ENCODE assay signal across 1 cellular context in the genomic region with DNA sequence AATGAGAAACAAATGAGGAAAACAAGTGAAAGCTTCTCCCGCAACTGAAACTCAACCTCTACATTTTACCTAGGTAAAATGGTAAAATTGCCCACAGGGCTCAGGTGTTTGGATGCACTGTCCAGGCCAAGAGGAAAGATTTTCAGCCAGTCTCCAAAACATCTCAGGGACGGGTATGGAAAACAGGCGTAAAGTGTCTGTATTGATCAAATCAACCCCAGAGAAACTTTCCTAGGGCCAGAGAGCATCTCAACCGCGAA.
TF ChIP-seq lines count a peak whose summit lies in the region.

No MANE protein-coding gene starts in this region.

TF ChIP-seq in HepG2, 621 proteins besides CTCF, POLR2A, EP300 and RAD21 (continues in another document):
- TF ChIP-seq, protein P1, sequence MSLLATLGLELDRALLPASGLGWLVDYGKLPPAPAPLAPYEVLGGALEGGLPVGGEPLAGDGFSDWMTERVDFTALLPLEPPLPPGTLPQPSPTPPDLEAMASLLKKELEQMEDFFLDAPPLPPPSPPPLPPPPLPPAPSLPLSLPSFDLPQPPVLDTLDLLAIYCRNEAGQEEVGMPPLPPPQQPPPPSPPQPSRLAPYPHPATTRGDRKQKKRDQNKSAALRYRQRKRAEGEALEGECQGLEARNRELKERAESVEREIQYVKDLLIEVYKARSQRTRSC (CRISPR knock-in tag; IDR thresholded peaks at IDR 0.05; ENCODE audit: low read depth) = 0 out of 2 replicates have a peak, but pooled peaks have one; percentile 20
- no peak for TF ChIP-seq SETDB1 (CRISPR knock-in tag; IDR thresholded peaks at IDR 0.05; ENCODE audit: borderline replicate concordance)
- TF ChIP-seq ZNF570 (CRISPR knock-in tag; IDR thresholded peaks at IDR 0.05; ENCODE audit: borderline replicate concordance) = peak; percentile 36; the same call in 1 of the 2 replicates
- no peak for TF ChIP-seq SUZ12 (IDR thresholded peaks at IDR 0.05; ENCODE audit: low read depth, low read length)
- 0 out of 2 replicates have a peak, but pooled peaks have one; percentile 12 for TF ChIP-seq ZMAT3 (CRISPR knock-in tag; conservative IDR thresholded peaks at IDR 0.05)
- 0 out of 2 replicates have a peak, but pooled peaks have one; percentile 3 for TF ChIP-seq ZNF563 (CRISPR knock-in tag; IDR thresholded peaks at IDR 0.05)
- TF ChIP-seq ZNF547 (CRISPR knock-in tag; IDR thresholded peaks at IDR 0.05) = no peak
- TF ChIP-seq ZNF746 (CRISPR knock-in tag; IDR thresholded peaks at IDR 0.05) = 0 out of 2 replicates have a peak, but pooled peaks have one; percentile 25
- no peak for TF ChIP-seq REPIN1 (CRISPR knock-in tag; IDR thresholded peaks at IDR 0.05; ENCODE audit: borderline replicate concordance, low read depth)
- TF ChIP-seq PAX8 (CRISPR knock-in tag; IDR thresholded peaks at IDR 0.05; ENCODE audit: borderline replicate concordance) = no peak
- TF ChIP-seq ZNF556 (CRISPR knock-in tag; IDR thresholded peaks at IDR 0.05; ENCODE audit: borderline replicate concordance) = 0 out of 2 replicates have a peak, but pooled peaks have one; percentile 65
- TF ChIP-seq DNMT3B (CRISPR knock-in tag; conservative IDR thresholded peaks at IDR 0.05) = no peak
- no peak for TF ChIP-seq ZNF720 (CRISPR knock-in tag; IDR thresholded peaks at IDR 0.05)
- 0 out of 2 replicates have a peak, but pooled peaks have one; percentile 8 for TF ChIP-seq ZNF3 (CRISPR knock-in tag; IDR thresholded peaks at IDR 0.05)
- 0 out of 2 replicates have a peak, but pooled peaks have one; percentile 24 for TF ChIP-seq KDM5B (CRISPR knock-in tag; IDR thresholded peaks at IDR 0.05; ENCODE audit: borderline replicate concordance)
- TF ChIP-seq ELF4 (CRISPR knock-in tag; IDR thresholded peaks at IDR 0.05; ENCODE audit: borderline replicate concordance) = no peak
- TF ChIP-seq, protein P2, sequence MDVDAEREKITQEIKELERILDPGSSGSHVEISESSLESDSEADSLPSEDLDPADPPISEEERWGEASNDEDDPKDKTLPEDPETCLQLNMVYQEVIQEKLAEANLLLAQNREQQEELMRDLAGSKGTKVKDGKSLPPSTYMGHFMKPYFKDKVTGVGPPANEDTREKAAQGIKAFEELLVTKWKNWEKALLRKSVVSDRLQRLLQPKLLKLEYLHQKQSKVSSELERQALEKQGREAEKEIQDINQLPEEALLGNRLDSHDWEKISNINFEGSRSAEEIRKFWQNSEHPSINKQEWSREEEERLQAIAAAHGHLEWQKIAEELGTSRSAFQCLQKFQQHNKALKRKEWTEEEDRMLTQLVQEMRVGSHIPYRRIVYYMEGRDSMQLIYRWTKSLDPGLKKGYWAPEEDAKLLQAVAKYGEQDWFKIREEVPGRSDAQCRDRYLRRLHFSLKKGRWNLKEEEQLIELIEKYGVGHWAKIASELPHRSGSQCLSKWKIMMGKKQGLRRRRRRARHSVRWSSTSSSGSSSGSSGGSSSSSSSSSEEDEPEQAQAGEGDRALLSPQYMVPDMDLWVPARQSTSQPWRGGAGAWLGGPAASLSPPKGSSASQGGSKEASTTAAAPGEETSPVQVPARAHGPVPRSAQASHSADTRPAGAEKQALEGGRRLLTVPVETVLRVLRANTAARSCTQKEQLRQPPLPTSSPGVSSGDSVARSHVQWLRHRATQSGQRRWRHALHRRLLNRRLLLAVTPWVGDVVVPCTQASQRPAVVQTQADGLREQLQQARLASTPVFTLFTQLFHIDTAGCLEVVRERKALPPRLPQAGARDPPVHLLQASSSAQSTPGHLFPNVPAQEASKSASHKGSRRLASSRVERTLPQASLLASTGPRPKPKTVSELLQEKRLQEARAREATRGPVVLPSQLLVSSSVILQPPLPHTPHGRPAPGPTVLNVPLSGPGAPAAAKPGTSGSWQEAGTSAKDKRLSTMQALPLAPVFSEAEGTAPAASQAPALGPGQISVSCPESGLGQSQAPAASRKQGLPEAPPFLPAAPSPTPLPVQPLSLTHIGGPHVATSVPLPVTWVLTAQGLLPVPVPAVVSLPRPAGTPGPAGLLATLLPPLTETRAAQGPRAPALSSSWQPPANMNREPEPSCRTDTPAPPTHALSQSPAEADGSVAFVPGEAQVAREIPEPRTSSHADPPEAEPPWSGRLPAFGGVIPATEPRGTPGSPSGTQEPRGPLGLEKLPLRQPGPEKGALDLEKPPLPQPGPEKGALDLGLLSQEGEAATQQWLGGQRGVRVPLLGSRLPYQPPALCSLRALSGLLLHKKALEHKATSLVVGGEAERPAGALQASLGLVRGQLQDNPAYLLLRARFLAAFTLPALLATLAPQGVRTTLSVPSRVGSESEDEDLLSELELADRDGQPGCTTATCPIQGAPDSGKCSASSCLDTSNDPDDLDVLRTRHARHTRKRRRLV (CRISPR knock-in tag; IDR thresholded peaks at IDR 0.05) = 0 out of 2 replicates have a peak, but pooled peaks have one; percentile 36
- peak; percentile 8; the same call in 1 of the 2 replicates for TF ChIP-seq GATA4 (IDR thresholded peaks at IDR 0.05; ENCODE audit: borderline replicate concordance, low read depth)
- no peak for TF ChIP-seq SRSF9 (IDR thresholded peaks at IDR 0.05; ENCODE audit: borderline replicate concordance, insufficient read depth, low read depth, low read length, poor library complexity, severe bottlenecking)
- TF ChIP-seq ZNF790 (CRISPR knock-in tag; IDR thresholded peaks at IDR 0.05; ENCODE audit: borderline replicate concordance) = 0 out of 2 replicates have a peak, but pooled peaks have one; percentile 74
- TF ChIP-seq, protein P3, sequence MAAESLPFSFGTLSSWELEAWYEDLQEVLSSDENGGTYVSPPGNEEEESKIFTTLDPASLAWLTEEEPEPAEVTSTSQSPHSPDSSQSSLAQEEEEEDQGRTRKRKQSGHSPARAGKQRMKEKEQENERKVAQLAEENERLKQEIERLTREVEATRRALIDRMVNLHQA (CRISPR knock-in tag; IDR thresholded peaks at IDR 0.05) = 0 out of 2 replicates have a peak, but pooled peaks have one; percentile 19
- TF ChIP-seq, protein P4, sequence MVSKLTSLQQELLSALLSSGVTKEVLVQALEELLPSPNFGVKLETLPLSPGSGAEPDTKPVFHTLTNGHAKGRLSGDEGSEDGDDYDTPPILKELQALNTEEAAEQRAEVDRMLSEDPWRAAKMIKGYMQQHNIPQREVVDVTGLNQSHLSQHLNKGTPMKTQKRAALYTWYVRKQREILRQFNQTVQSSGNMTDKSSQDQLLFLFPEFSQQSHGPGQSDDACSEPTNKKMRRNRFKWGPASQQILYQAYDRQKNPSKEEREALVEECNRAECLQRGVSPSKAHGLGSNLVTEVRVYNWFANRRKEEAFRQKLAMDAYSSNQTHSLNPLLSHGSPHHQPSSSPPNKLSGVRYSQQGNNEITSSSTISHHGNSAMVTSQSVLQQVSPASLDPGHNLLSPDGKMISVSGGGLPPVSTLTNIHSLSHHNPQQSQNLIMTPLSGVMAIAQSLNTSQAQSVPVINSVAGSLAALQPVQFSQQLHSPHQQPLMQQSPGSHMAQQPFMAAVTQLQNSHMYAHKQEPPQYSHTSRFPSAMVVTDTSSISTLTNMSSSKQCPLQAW (CRISPR knock-in tag; IDR thresholded peaks at IDR 0.05) = no peak
- 0 out of 2 replicates have a peak, but pooled peaks have one; percentile 35 for TF ChIP-seq ZNF205 (CRISPR knock-in tag; IDR thresholded peaks at IDR 0.05)
- 0 out of 2 replicates have a peak, but pooled peaks have one; percentile 12 for TF ChIP-seq ZNF460 (CRISPR knock-in tag; IDR thresholded peaks at IDR 0.05; ENCODE audit: borderline replicate concordance)
- TF ChIP-seq ZNF207 (IDR thresholded peaks at IDR 0.05; ENCODE audit: borderline replicate concordance) = no peak
- TF ChIP-seq KMT2A (CRISPR knock-in tag; IDR thresholded peaks at IDR 0.05) = no peak
- TF ChIP-seq, protein P5, sequence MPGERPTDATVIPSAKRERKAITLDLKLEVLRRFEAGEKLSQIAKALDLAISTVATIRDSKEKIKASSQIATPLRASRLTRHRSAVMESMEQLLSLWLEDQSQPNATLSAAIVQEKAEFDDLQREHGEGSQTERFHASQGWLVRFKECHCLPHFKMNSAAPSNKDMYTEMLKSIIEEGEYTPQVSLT (CRISPR knock-in tag; IDR thresholded peaks at IDR 0.05; ENCODE audit: borderline replicate concordance, low read depth) = 0 out of 2 replicates have a peak, but pooled peaks have one; percentile 39
- no peak for TF ChIP-seq NFYB (CRISPR knock-in tag; IDR thresholded peaks at IDR 0.05)
- TF ChIP-seq ZFP36L1 (CRISPR knock-in tag; IDR thresholded peaks at IDR 0.05) = no peak
- TF ChIP-seq SP5 (CRISPR knock-in tag; IDR thresholded peaks at IDR 0.05; ENCODE audit: borderline replicate concordance, low read depth) = no peak
- peak; percentile 57 for TF ChIP-seq MED8 (CRISPR knock-in tag; IDR thresholded peaks at IDR 0.05; ENCODE audit: insufficient replicate concordance)
- TF ChIP-seq ZNF329 (CRISPR knock-in tag; IDR thresholded peaks at IDR 0.05; ENCODE audit: low read depth) = 0 out of 2 replicates have a peak, but pooled peaks have one; percentile 33
- TF ChIP-seq SP2 (CRISPR knock-in tag; IDR thresholded peaks at IDR 0.05) = no peak
- no peak for TF ChIP-seq ZZZ3 (CRISPR knock-in tag; IDR thresholded peaks at IDR 0.05; ENCODE audit: borderline replicate concordance)
- TF ChIP-seq, protein P6, sequence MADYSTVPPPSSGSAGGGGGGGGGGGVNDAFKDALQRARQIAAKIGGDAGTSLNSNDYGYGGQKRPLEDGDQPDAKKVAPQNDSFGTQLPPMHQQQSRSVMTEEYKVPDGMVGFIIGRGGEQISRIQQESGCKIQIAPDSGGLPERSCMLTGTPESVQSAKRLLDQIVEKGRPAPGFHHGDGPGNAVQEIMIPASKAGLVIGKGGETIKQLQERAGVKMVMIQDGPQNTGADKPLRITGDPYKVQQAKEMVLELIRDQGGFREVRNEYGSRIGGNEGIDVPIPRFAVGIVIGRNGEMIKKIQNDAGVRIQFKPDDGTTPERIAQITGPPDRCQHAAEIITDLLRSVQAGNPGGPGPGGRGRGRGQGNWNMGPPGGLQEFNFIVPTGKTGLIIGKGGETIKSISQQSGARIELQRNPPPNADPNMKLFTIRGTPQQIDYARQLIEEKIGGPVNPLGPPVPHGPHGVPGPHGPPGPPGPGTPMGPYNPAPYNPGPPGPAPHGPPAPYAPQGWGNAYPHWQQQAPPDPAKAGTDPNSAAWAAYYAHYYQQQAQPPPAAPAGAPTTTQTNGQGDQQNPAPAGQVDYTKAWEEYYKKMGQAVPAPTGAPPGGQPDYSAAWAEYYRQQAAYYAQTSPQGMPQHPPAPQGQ (CRISPR knock-in tag; IDR thresholded peaks at IDR 0.05; ENCODE audit: borderline replicate concordance) = 0 out of 2 replicates have a peak, but pooled peaks have one; percentile 11
- peak; percentile 15 for TF ChIP-seq ZNF121 (CRISPR knock-in tag; IDR thresholded peaks at IDR 0.05)
- TF ChIP-seq, protein P7, sequence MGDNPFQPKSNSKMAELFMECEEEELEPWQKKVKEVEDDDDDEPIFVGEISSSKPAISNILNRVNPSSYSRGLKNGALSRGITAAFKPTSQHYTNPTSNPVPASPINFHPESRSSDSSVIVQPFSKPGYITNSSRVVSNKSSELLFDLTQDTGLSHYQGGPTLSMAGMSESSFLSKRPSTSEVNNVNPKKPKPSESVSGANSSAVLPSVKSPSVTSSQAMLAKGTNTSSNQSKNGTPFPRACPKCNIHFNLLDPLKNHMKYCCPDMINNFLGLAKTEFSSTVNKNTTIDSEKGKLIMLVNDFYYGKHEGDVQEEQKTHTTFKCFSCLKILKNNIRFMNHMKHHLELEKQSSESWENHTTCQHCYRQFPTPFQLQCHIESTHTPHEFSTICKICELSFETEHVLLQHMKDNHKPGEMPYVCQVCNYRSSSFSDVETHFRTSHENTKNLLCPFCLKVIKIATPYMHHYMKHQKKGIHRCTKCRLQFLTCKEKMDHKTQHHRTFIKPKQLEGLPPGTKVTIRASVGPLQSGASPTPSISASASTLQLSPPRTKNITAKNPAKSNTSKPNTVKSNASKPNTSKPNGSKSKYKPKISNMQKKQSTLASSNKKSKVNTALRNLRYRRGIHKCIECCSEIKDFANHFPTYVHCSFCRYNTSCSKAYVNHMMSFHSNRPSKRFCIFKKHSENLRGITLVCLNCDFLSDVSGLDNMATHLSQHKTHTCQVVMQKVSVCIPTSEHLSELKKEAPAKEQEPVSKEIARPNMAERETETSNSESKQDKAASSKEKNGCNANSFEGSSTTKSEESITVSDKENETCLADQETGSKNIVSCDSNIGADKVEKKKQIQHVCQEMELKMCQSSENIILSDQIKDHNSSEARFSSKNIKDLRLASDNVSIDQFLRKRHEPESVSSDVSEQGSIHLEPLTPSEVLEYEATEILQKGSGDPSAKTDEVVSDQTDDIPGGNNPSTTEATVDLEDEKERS (CRISPR knock-in tag; IDR thresholded peaks at IDR 0.05) = 0 out of 2 replicates have a peak, but pooled peaks have one; percentile 6
- 0 out of 2 replicates have a peak, but pooled peaks have one; percentile 2 for TF ChIP-seq NR2F2 (IDR thresholded peaks at IDR 0.05; ENCODE audit: borderline replicate concordance, low read depth)
- TF ChIP-seq SRY (CRISPR knock-in tag; IDR thresholded peaks at IDR 0.05) = 0 out of 2 replicates have a peak, but pooled peaks have one; percentile 26
- no peak for TF ChIP-seq FOSL2 (CRISPR knock-in tag; IDR thresholded peaks at IDR 0.05)
- no peak for TF ChIP-seq HNF4G (IDR thresholded peaks at IDR 0.05; ENCODE audit: borderline replicate concordance, low read depth, low read length)
- TF ChIP-seq HNF4G (CRISPR knock-in tag; IDR thresholded peaks at IDR 0.05; ENCODE audit: borderline replicate concordance, low read depth) = 0 out of 2 replicates have a peak, but pooled peaks have one; percentile 44
- no peak for TF ChIP-seq SMAD3 (CRISPR knock-in tag; IDR thresholded peaks at IDR 0.05)
- no peak for TF ChIP-seq ZNF614 (CRISPR knock-in tag; IDR thresholded peaks at IDR 0.05; ENCODE audit: borderline replicate concordance)
- TF ChIP-seq, protein P8, sequence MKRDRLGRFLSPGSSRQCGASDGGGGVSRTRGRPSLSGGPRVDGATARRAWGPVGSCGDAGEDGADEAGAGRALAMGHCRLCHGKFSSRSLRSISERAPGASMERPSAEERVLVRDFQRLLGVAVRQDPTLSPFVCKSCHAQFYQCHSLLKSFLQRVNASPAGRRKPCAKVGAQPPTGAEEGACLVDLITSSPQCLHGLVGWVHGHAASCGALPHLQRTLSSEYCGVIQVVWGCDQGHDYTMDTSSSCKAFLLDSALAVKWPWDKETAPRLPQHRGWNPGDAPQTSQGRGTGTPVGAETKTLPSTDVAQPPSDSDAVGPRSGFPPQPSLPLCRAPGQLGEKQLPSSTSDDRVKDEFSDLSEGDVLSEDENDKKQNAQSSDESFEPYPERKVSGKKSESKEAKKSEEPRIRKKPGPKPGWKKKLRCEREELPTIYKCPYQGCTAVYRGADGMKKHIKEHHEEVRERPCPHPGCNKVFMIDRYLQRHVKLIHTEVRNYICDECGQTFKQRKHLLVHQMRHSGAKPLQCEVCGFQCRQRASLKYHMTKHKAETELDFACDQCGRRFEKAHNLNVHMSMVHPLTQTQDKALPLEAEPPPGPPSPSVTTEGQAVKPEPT (CRISPR knock-in tag; IDR thresholded peaks at IDR 0.05; ENCODE audit: low read depth) = no peak
- TF ChIP-seq, protein P9, sequence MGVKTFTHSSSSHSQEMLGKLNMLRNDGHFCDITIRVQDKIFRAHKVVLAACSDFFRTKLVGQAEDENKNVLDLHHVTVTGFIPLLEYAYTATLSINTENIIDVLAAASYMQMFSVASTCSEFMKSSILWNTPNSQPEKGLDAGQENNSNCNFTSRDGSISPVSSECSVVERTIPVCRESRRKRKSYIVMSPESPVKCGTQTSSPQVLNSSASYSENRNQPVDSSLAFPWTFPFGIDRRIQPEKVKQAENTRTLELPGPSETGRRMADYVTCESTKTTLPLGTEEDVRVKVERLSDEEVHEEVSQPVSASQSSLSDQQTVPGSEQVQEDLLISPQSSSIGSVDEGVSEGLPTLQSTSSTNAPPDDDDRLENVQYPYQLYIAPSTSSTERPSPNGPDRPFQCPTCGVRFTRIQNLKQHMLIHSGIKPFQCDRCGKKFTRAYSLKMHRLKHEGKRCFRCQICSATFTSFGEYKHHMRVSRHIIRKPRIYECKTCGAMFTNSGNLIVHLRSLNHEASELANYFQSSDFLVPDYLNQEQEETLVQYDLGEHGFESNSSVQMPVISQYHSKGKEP (CRISPR knock-in tag; IDR thresholded peaks at IDR 0.05) = no peak
